ENCODE assay signal across 1 cellular context in the genomic region with DNA sequence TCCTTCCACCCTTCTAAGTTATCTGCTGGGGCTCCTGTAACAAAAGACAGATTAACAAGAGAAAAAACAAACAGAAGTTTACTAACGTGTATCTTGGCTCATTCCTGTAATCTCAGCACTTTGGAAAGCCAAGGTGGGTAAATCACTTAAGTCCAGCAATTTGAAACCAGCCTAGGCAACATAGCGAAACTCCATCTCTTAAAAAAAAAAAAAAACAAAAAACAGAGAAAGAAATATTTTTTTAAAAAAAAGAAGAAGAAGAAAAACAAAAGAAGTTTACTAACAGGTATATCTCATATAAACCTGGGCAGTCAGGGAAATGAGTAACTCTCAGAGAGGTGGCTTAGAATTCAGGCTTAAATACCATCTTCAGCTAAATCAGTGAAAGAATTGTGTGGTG.
TF ChIP-seq lines count a peak whose summit lies in the region.

No MANE protein-coding gene starts in this region.

TF ChIP-seq in GM23338, 12 proteins besides CTCF, POLR2A, EP300 and RAD21 (continued from another document):
- TF ChIP-seq, protein P1, sequence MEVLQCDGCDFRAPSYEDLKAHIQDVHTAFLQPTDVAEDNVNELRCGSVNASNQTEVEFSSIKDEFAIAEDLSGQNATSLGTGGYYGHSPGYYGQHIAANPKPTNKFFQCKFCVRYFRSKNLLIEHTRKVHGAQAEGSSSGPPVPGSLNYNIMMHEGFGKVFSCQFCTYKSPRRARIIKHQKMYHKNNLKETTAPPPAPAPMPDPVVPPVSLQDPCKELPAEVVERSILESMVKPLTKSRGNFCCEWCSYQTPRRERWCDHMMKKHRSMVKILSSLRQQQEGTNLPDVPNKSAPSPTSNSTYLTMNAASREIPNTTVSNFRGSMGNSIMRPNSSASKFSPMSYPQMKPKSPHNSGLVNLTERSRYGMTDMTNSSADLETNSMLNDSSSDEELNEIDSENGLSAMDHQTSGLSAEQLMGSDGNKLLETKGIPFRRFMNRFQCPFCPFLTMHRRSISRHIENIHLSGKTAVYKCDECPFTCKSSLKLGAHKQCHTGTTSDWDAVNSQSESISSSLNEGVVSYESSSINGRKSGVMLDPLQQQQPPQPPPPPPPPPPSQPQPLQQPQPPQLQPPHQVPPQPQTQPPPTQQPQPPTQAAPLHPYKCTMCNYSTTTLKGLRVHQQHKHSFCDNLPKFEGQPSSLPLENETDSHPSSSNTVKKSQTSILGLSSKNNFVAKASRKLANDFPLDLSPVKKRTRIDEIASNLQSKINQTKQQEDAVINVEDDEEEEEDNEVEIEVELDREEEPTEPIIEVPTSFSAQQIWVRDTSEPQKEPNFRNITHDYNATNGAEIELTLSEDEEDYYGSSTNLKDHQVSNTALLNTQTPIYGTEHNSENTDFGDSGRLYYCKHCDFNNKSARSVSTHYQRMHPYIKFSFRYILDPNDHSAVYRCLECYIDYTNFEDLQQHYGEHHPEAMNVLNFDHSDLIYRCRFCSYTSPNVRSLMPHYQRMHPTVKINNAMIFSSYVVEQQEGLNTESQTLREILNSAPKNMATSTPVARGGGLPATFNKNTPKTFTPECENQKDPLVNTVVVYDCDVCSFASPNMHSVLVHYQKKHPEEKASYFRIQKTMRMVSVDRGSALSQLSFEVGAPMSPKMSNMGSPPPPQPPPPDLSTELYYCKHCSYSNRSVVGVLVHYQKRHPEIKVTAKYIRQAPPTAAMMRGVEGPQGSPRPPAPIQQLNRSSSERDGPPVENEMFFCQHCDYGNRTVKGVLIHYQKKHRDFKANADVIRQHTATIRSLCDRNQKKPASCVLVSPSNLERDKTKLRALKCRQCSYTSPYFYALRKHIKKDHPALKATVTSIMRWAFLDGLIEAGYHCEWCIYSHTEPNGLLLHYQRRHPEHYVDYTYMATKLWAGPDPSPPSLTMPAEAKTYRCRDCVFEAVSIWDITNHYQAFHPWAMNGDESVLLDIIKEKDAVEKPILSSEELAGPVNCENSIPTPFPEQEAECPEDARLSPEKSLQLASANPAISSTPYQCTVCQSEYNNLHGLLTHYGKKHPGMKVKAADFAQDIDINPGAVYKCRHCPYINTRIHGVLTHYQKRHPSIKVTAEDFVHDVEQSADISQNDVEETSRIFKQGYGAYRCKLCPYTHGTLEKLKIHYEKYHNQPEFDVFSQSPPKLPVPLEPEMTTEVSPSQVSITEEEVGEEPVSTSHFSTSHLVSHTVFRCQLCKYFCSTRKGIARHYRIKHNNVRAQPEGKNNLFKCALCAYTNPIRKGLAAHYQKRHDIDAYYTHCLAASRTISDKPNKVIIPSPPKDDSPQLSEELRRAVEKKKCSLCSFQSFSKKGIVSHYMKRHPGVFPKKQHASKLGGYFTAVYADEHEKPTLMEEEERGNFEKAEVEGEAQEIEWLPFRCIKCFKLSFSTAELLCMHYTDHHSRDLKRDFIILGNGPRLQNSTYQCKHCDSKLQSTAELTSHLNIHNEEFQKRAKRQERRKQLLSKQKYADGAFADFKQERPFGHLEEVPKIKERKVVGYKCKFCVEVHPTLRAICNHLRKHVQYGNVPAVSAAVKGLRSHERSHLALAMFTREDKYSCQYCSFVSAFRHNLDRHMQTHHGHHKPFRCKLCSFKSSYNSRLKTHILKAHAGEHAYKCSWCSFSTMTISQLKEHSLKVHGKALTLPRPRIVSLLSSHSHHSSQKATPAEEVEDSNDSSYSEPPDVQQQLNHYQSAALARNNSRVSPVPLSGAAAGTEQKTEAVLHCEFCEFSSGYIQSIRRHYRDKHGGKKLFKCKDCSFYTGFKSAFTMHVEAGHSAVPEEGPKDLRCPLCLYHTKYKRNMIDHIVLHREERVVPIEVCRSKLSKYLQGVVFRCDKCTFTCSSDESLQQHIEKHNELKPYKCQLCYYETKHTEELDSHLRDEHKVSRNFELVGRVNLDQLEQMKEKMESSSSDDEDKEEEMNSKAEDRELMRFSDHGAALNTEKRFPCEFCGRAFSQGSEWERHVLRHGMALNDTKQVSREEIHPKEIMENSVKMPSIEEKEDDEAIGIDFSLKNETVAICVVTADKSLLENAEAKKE (CRISPR knock-in tag; IDR thresholded peaks at IDR 0.05): no peak
- TF ChIP-seq EZH2 (IDR thresholded peaks at IDR 0.05; ENCODE audit: low read depth, unreplicated experiment) (no peak), JUNB (IDR thresholded peaks at IDR 0.05; ENCODE audit: unreplicated experiment) (no peak), REST (IDR thresholded peaks at IDR 0.05; ENCODE audit: unreplicated experiment) (no peak), ZNF114 (CRISPR knock-in tag; IDR thresholded peaks at IDR 0.05) (no peak), POLR2AphosphoS5 (IDR thresholded peaks at IDR 0.05; ENCODE audit: low read depth) (no peak), EZH2phosphoT487 (IDR thresholded peaks at IDR 0.05; ENCODE audit: unreplicated experiment) (no peak), ZNF331 (CRISPR knock-in tag; IDR thresholded peaks at IDR 0.05; ENCODE audit: low read depth) (no peak), NANOG (IDR thresholded peaks at IDR 0.05; ENCODE audit: borderline replicate concordance) (no peak)
